In genomic region chr3:186506846-186507245, GRCh38 we compare ENCODE assay signal across 19 cellular contexts. TPM values are rescaled to one million over a fixed set of nuclear protein-coding genes. Genes with fewer than 3 reads are reported as not detected.
A peak's percentile ranks its signal among the peaks of the same experiment; 100 is the strongest.
DNase-seq lines count a peak whose midpoint lies in the region; ATAC-seq and TF ChIP-seq lines count a peak whose summit lies in the region.
"Had no signal": no experiment of that assay in that cellular context is flagged by ENCODE, and none has a peak within 500 bp of the region (broad histone marks: within the 10 kb centered on the region; RNA-seq: fewer than 3 reads in every experiment).

No MANE protein-coding gene starts in this region.

- peaks cover 10% of the 10 kb centered on the region for H3K27me3 ChIP-seq in left ventricle myocardium inferior (ENCODE audit: low read depth)
- H3K27me3 ChIP-seq: body of pancreas had no signal

- peak; percentile 58 for ATAC-seq in stimulated activated effector memory CD8-positive, alpha-beta T cell treated with anti-CD3 and anti-CD28 coated beads, Interleukin-12 subunit alpha, Interleukin-12 subunit beta, amount 100 ng/mL, for 72 hours
- ATAC-seq: body of pancreas had no signal

- intact Hi-C loops in left ventricle myocardium inferior (cut with micrococcal nuclease) = no loop called here

- H3K9me3 ChIP-seq in left ventricle myocardium inferior (replicated peaks) = no peaks in the 10 kb centered on the region
- H3K9me3 ChIP-seq: body of pancreas, spleen had no signal

- TF ChIP-seq CTCF in choroid plexus epithelial cell (conservative IDR thresholded peaks at IDR 0.05; ENCODE audit: low read depth, low read length) (no peak), left ventricle myocardium inferior (IDR thresholded peaks at IDR 0.05; ENCODE audit: borderline replicate concordance) (no peak)

- no peaks in the 10 kb centered on the region for H3K36me3 ChIP-seq in left ventricle myocardium inferior
- H3K36me3 ChIP-seq: spleen had no signal

- H3K36me3 Mint-ChIP-seq in activated T-cell treated with anti-CD3 and anti-CD28 coated beads, Interleukin-2, amount 50 U/mL, for 24 hours (ENCODE audit: low read depth) = no peaks in the 10 kb centered on the region
- no peaks in the 10 kb centered on the region for H3K36me3 Mint-ChIP-seq in stimulated activated effector memory CD8-positive, alpha-beta T cell treated with anti-CD3 and anti-CD28 coated beads, Interleukin-12 subunit alpha, Interleukin-12 subunit beta, amount 100 ng/mL, for 72 hours
- H3K36me3 Mint-ChIP-seq: activated naive CD8-positive, alpha-beta T cell treated with anti-CD3 and anti-CD28 coated beads, Interleukin-2, amount 10 ng/mL, durations not matched to agents 7 days and 5 days; memory B cell had no signal

- H3K27ac Mint-ChIP-seq in activated T-cell treated with anti-CD3 and anti-CD28 coated beads, Interleukin-2, amount 50 U/mL, for 24 hours = peak overlapping the region; percentile 57
- no peak overlapping the region for H3K27ac Mint-ChIP-seq in stimulated activated effector memory CD8-positive, alpha-beta T cell treated with anti-CD3 and anti-CD28 coated beads, Interleukin-12 subunit alpha, Interleukin-12 subunit beta, amount 100 ng/mL, for 72 hours
- H3K27ac Mint-ChIP-seq: activated naive CD8-positive, alpha-beta T cell treated with anti-CD3 and anti-CD28 coated beads, Interleukin-2, amount 10 ng/mL, durations not matched to agents 7 days and 5 days; H9; memory B cell had no signal

- no peaks in the 10 kb centered on the region for H3K27me3 Mint-ChIP-seq in activated T-cell treated with anti-CD3 and anti-CD28 coated beads, Interleukin-2, amount 50 U/mL, for 24 hours
- H3K27me3 Mint-ChIP-seq: activated naive CD8-positive, alpha-beta T cell treated with anti-CD3 and anti-CD28 coated beads, Interleukin-2, amount 10 ng/mL, durations not matched to agents 7 days and 5 days; memory B cell had no signal

- peaks cover 19% of the 10 kb centered on the region for H3K4me1 ChIP-seq in left ventricle myocardium inferior
- H3K4me1 ChIP-seq: body of pancreas had no signal

- H3K4me3 Mint-ChIP-seq in activated T-cell treated with anti-CD3 and anti-CD28 coated beads, Interleukin-2, amount 50 U/mL, for 24 hours = no peak overlapping the region
- H3K4me3 Mint-ChIP-seq in stimulated activated effector memory CD8-positive, alpha-beta T cell treated with anti-CD3 and anti-CD28 coated beads, Interleukin-12 subunit alpha, Interleukin-12 subunit beta, amount 100 ng/mL, for 72 hours = no peak overlapping the region
- H3K4me3 Mint-ChIP-seq: activated naive CD8-positive, alpha-beta T cell treated with anti-CD3 and anti-CD28 coated beads, Interleukin-2, amount 10 ng/mL, durations not matched to agents 7 days and 5 days; H9; memory B cell had no signal

- H3K9me3 Mint-ChIP-seq in activated T-cell treated with anti-CD3 and anti-CD28 coated beads, Interleukin-2, amount 50 U/mL, for 24 hours = no peaks in the 10 kb centered on the region
- H3K9me3 Mint-ChIP-seq in stimulated activated effector memory CD8-positive, alpha-beta T cell treated with anti-CD3 and anti-CD28 coated beads, Interleukin-12 subunit alpha, Interleukin-12 subunit beta, amount 100 ng/mL, for 72 hours = no peaks in the 10 kb centered on the region
- H3K9me3 Mint-ChIP-seq: activated naive CD8-positive, alpha-beta T cell treated with anti-CD3 and anti-CD28 coated beads, Interleukin-2, amount 10 ng/mL, durations not matched to agents 7 days and 5 days; H9; memory B cell had no signal

- peaks cover 54% of the 10 kb centered on the region for H3K4me1 Mint-ChIP-seq in activated T-cell treated with anti-CD3 and anti-CD28 coated beads, Interleukin-2, amount 50 U/mL, for 24 hours (ENCODE audit: low read depth)
- H3K4me1 Mint-ChIP-seq in stimulated activated effector memory CD8-positive, alpha-beta T cell treated with anti-CD3 and anti-CD28 coated beads, Interleukin-12 subunit alpha, Interleukin-12 subunit beta, amount 100 ng/mL, for 72 hours = peaks cover 47% of the 10 kb centered on the region

- no peak overlapping the region for H3K27ac ChIP-seq in left ventricle myocardium inferior (replicated peaks)
- H3K27ac ChIP-seq: body of pancreas, SK-N-MC, spleen had no signal

- DNase-seq in activated T-cell treated with anti-CD3 and anti-CD28 coated beads for 4 hours (peak; percentile 5), choroid plexus epithelial cell (ENCODE audit: low read depth) (peak; percentile 30), amniotic stem cell (lab: John Stamatoyannopoulos, UW) (no peak), left ventricle myocardium inferior (no peak)
- DNase-seq in activated T-cell treated with anti-CD3 and anti-CD28 coated beads, Interleukin-2, amount 50 U/mL, for 1 hour = no peak
- DNase-seq in activated T-cell treated with anti-CD3 and anti-CD28 coated beads, Interleukin-2, amount 50 U/mL, for 24 hours = no peak
- DNase-seq in stimulated activated effector memory CD8-positive, alpha-beta T cell treated with anti-CD3 and anti-CD28 coated beads, Interleukin-12 subunit alpha, Interleukin-12 subunit beta, amount 100 ng/mL, for 72 hours (ENCODE audit: low spot score in 2 of 2) = no peak
- DNase-seq: activated naive CD8-positive, alpha-beta T cell treated with anti-CD3 and anti-CD28 coated beads, Interleukin-2, amount 10 ng/mL, durations not matched to agents 7 days and 5 days; body of pancreas; C1 segment of cervical spinal cord; DMS79 treated with DMSO at 0.1 percent for 48 hours; H9; NCI-H1092; NCI-H1694 treated with DMSO at 0.1 percent for 48 hours; right cardiac atrium; spleen; trophoblast cell had no signal

- H3K4me3 ChIP-seq in choroid plexus epithelial cell (ENCODE audit: low read depth, low read length) = no peak overlapping the region
- no peak overlapping the region for H3K4me3 ChIP-seq in left ventricle myocardium inferior
- H3K4me3 ChIP-seq: body of pancreas, SK-N-MC, spleen had no signal

RNA-seq across cellular contexts. Expression of gene CRYGS, which starts 37.3 kb away (rescaled TPM):
- 1.6 TPM for total RNA-seq in left ventricle myocardium inferior

Comparison
In these comparisons a context has a peak if more than half of its experiments do, and no peak if none do; other contexts are left out.
1. DNase-seq: peak in activated T-cell treated with anti-CD3 and anti-CD28 coated beads for 4 hours (single experiment) and choroid plexus epithelial cell (single experiment); none in activated T-cell treated with anti-CD3 and anti-CD28 coated beads, Interleukin-2, amount 50 U/mL, for 1 hour (single experiment), activated T-cell treated with anti-CD3 and anti-CD28 coated beads, Interleukin-2, amount 50 U/mL, for 24 hours (single experiment), stimulated activated effector memory CD8-positive, alpha-beta T cell treated with anti-CD3 and anti-CD28 coated beads, Interleukin-12 subunit alpha, Interleukin-12 subunit beta, amount 100 ng/mL, for 72 hours (0 of 2), amniotic stem cell (single experiment) and left ventricle myocardium inferior (single experiment).